Comparison of ENCODE assay signal across 8 cellular contexts in the genomic region with DNA sequence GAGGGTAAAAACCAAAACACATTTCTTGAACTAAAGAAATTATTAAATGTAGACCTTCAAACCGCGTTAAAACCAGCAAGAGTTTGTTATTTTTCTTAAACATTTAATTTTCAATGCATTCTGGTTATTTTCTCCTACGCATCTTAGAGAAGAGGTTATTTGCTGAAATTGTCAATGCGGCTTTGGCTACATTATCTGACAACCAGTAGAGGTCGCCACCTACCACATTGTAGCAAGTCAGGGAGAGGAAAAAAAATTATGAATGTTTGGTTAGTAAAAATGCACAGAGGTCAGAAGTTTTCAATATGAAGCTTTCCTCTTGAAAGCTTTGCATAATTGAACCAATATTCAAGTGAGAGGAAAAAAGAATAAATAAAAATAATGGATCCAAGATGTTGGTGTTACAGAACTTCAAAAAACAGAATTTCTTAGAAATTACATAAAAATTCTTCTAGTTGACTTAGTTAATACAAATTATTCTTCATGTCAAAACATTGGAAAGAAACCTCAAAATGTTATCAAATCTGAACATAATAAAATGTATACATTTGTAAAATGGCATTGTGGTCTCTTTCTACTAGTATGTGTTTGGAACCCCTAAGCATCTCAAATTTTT.
A peak's percentile ranks its signal among the peaks of the same experiment; 100 is the strongest.
DNase-seq lines count a peak whose midpoint lies in the region; ATAC-seq, FAIRE-seq and TF ChIP-seq lines count a peak whose summit lies in the region.

No MANE protein-coding gene starts in this region.

- CTCF ChIA-PET in A549 (lab: Yijun Ruan, JAX) = interaction anchor here (0.6 to 2.0 kb wide), 7 partner anchors 9 to 1977 kb away, joined by 4 to 10 read pairs (median 6); no protein-coding TSS in a partner anchor
- CTCF ChIA-PET in HEK293 (lab: Yijun Ruan, JAX) = interaction anchor here (0.6 to 1.8 kb wide), 16 partner anchors 9 to 1299 kb away, joined by 3 to 9 read pairs (median 3); no protein-coding TSS in a partner anchor

- peak; percentile 87 to 89 for TF ChIP-seq RAD21 in A549 (conservative IDR thresholded peaks at IDR 0.05 in 1 of 2, IDR thresholded peaks at IDR 0.05 in 1 of 2)

- H3K27me3 ChIP-seq in aorta (ENCODE audit: control insufficient read depth in 1 of 2, insufficient read depth in 2 of 2, low read length in 1 of 2) = no peaks in the 10 kb centered on the region

- no peak for TF ChIP-seq EP300 in A549 (IDR thresholded peaks at IDR 0.05)

- intact Hi-C loops in aorta (cut with DNase I) = loop anchor here in 1 of 2 donors (10.0 kb wide), 1 partner anchor 1978 kb away; no protein-coding TSS in a partner anchor

- peak; percentile 96 for FAIRE-seq in A549 (lab: Jason Lieb, UNC)
- FAIRE-seq in G401.6 (lab: Jason Lieb, UNC) = peak; percentile 72

- DNase-seq in A549 (ENCODE audit: low read depth in 1 of 2, low spot score in 1 of 2) = peak; percentile 28 to 75
- peak; percentile 84 for DNase-seq in NAMALWA (ENCODE audit: low spot score)
- DNase-seq in erythroblast (lab: John Stamatoyannopoulos, UW) = peak; percentile 32 to 56
- DNase-seq in occipital lobe (lab: John Stamatoyannopoulos, UW) = peak; percentile 49
- DNase-seq in aorta = no peak

- H3K4me3 ChIP-seq in A549 (no peak overlapping the region), HEK293 (ENCODE audit: low read depth, low read length) (no peak overlapping the region), aorta (ENCODE audit: low read length in 2 of 2) (no peak overlapping the region)

- POLR2A ChIA-PET in A549 (lab: Yijun Ruan, JAX) = no interaction called here
- POLR2A ChIA-PET in HEK293 (lab: Yijun Ruan, JAX) = no interaction called here

- no peaks in the 10 kb centered on the region for H3K9me3 ChIP-seq in A549
- no peaks in the 10 kb centered on the region for H3K9me3 ChIP-seq in HEK293 (ENCODE audit: control insufficient read depth, insufficient read depth, low read depth, low read length)
- no peaks in the 10 kb centered on the region for H3K9me3 ChIP-seq in aorta (ENCODE audit: control insufficient read depth, low read length)

- TF ChIP-seq POLR2A in A549 (IDR thresholded peaks at IDR 0.05; ENCODE audit: low read length) (no peak), erythroblast (IDR thresholded peaks at IDR 0.05; ENCODE audit: low read length) (no peak)

- TF ChIP-seq CTCF in A549 (IDR thresholded peaks at IDR 0.05) (peak; percentile 91), HEK293 (tag by site-specific recombination; IDR thresholded peaks at IDR 0.05) (peak; percentile 42; the same call in 1 of the 2 replicates)

- H3K4me2 ChIP-seq in A549 = peak overlapping the region; percentile 37; the same call in 1 of the 3 replicates

- no peak overlapping the region for H3K27ac ChIP-seq in A549
- no peak overlapping the region for H3K27ac ChIP-seq in HEK293 (ENCODE audit: extremely low read depth, low read depth, low read length)
- no peak overlapping the region for H3K27ac ChIP-seq in aorta (ENCODE audit: low read depth in 1 of 2, low read length in 2 of 2)

- ATAC-seq in A549 (peak; percentile 71 to 74; a peak in 4 of 6 replicates), SK-N-SH treated with all-trans-retinoic acid at 6 μM for 48 hours (peak; percentile 76), aorta (ENCODE audit: low FRiP score) (no peak)

- H3K36me3 ChIP-seq in HEK293 (ENCODE audit: control insufficient read depth in 2 of 2, insufficient read depth in 1 of 2, low read length in 2 of 2) = no peaks in the 10 kb centered on the region
- H3K36me3 ChIP-seq in aorta (ENCODE audit: control insufficient read depth in 1 of 2, insufficient read depth in 2 of 2, low read length in 1 of 2) = no peaks in the 10 kb centered on the region

- H3K4me1 ChIP-seq in A549 (peaks cover 21% of the 10 kb centered on the region), HEK293 (ENCODE audit: control insufficient read depth, insufficient read depth, low read length) (no peaks in the 10 kb centered on the region), aorta (ENCODE audit: control insufficient read depth in 1 of 2, insufficient read depth in 2 of 2, low read length in 2 of 2) (no peaks in the 10 kb centered on the region)

- 12% methylated on average over 5 of the region's 5 CpGs for WGBS in A549 (ENCODE audit: missing lambda C conversion rate)
- WGBS in aorta, 2 donors = 8% methylated on average over 5 of the region's 5 CpGs

TF ChIP-seq in A549, 52 proteins besides CTCF, POLR2A, EP300 and RAD21:
- TF ChIP-seq RARB (CRISPR knock-in tag; IDR thresholded peaks at IDR 0.05) (no peak), MYC (IDR thresholded peaks at IDR 0.05; ENCODE audit: borderline replicate concordance, low read length) (no peak), RCOR1 (IDR thresholded peaks at IDR 0.05; ENCODE audit: low read depth, low read length) (no peak), SMC3 (IDR thresholded peaks at IDR 0.05) (peak; percentile 78)

TF ChIP-seq in HEK293, 187 proteins besides CTCF, POLR2A, EP300 and RAD21:
- TF ChIP-seq ZNF654 (tag by site-specific recombination; IDR thresholded peaks at IDR 0.05; ENCODE audit: low read depth) (peak; percentile 95), ZNF555 (tag by site-specific recombination; conservative IDR thresholded peaks at IDR 0.05) (no peak), KLF10 (tag by site-specific recombination; IDR thresholded peaks at IDR 0.05) (no peak), ZNF114 (tag by site-specific recombination; IDR thresholded peaks at IDR 0.05) (no peak), ZNF132 (tag by site-specific recombination; IDR thresholded peaks at IDR 0.05; ENCODE audit: borderline replicate concordance) (no peak), ZFP41 (tag by site-specific recombination; IDR thresholded peaks at IDR 0.05; ENCODE audit: borderline replicate concordance) (no peak), ZNF473 (tag by site-specific recombination; IDR thresholded peaks at IDR 0.05) (no peak), ZNF621 (tag by site-specific recombination; IDR thresholded peaks at IDR 0.05) (no peak), ZNF362 (tag by site-specific recombination; IDR thresholded peaks at IDR 0.05) (peak; percentile 38; the same call in 1 of the 2 replicates)
TF ChIP-seq in HEK293: peak in this region for 2.

TF ChIP-seq in SK-N-SH treated with all-trans-retinoic acid at 6 μM for 48 hours, 23 proteins besides CTCF, POLR2A, EP300 and RAD21 (continues in another document):
- TF ChIP-seq OSR1 (CRISPR knock-in tag; IDR thresholded peaks at IDR 0.05) (no peak), ZFP3 (CRISPR knock-in tag; IDR thresholded peaks at IDR 0.05) (no peak), ZNF70 (CRISPR knock-in tag; IDR thresholded peaks at IDR 0.05) (no peak), BACH2 (CRISPR knock-in tag; IDR thresholded peaks at IDR 0.05; ENCODE audit: borderline replicate concordance) (no peak), ESRRG (CRISPR knock-in tag; IDR thresholded peaks at IDR 0.05) (no peak), PPARA (CRISPR knock-in tag; IDR thresholded peaks at IDR 0.05; ENCODE audit: borderline replicate concordance) (no peak), SNAI2 (CRISPR knock-in tag; IDR thresholded peaks at IDR 0.05) (no peak), ISL1 (CRISPR knock-in tag; IDR thresholded peaks at IDR 0.05) (no peak), ZNF8 (CRISPR knock-in tag; IDR thresholded peaks at IDR 0.05) (no peak), ARNTL (CRISPR knock-in tag; IDR thresholded peaks at IDR 0.05; ENCODE audit: borderline replicate concordance, low read depth) (no peak), CREB5 (CRISPR knock-in tag; IDR thresholded peaks at IDR 0.05; ENCODE audit: low read depth) (no peak)
- TF ChIP-seq, protein P1, sequence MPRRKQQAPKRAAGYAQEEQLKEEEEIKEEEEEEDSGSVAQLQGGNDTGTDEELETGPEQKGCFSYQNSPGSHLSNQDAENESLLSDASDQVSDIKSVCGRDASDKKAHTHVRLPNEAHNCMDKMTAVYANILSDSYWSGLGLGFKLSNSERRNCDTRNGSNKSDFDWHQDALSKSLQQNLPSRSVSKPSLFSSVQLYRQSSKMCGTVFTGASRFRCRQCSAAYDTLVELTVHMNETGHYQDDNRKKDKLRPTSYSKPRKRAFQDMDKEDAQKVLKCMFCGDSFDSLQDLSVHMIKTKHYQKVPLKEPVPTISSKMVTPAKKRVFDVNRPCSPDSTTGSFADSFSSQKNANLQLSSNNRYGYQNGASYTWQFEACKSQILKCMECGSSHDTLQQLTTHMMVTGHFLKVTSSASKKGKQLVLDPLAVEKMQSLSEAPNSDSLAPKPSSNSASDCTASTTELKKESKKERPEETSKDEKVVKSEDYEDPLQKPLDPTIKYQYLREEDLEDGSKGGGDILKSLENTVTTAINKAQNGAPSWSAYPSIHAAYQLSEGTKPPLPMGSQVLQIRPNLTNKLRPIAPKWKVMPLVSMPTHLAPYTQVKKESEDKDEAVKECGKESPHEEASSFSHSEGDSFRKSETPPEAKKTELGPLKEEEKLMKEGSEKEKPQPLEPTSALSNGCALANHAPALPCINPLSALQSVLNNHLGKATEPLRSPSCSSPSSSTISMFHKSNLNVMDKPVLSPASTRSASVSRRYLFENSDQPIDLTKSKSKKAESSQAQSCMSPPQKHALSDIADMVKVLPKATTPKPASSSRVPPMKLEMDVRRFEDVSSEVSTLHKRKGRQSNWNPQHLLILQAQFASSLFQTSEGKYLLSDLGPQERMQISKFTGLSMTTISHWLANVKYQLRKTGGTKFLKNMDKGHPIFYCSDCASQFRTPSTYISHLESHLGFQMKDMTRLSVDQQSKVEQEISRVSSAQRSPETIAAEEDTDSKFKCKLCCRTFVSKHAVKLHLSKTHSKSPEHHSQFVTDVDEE (CRISPR knock-in tag; IDR thresholded peaks at IDR 0.05) = no peak
- TF ChIP-seq, protein P2, sequence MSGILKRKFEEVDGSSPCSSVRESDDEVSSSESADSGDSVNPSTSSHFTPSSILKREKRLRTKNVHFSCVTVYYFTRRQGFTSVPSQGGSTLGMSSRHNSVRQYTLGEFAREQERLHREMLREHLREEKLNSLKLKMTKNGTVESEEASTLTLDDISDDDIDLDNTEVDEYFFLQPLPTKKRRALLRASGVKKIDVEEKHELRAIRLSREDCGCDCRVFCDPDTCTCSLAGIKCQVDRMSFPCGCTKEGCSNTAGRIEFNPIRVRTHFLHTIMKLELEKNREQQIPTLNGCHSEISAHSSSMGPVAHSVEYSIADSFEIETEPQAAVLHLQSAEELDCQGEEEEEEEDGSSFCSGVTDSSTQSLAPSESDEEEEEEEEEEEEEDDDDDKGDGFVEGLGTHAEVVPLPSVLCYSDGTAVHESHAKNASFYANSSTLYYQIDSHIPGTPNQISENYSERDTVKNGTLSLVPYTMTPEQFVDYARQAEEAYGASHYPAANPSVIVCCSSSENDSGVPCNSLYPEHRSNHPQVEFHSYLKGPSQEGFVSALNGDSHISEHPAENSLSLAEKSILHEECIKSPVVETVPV (CRISPR knock-in tag; IDR thresholded peaks at IDR 0.05) = no peak

Comparison
In these comparisons a context has a peak if more than half of its experiments do, and no peak if none do; other contexts are left out.
1. DNase-seq: peak in A549 (2 of 2), NAMALWA (single experiment), erythroblast (2 of 2) and occipital lobe (single experiment); none in aorta (0 of 2).
2. Of the 5 proteins assayed by ChIP-seq in both HEK293 and A549: peak only in HEK293: none; only in A549: none; in both: CTCF; in neither: 4.